Comparison of ENCODE assay signal across 1 cellular context in genomic region chr3:120114981-120115380, GRCh38.
TF ChIP-seq lines count a peak whose summit lies in the region.

No MANE protein-coding gene starts in this region.

TF ChIP-seq in IMR-90, 13 proteins besides CTCF, POLR2A, EP300 and RAD21 (continued from another document):
- TF ChIP-seq ELK1 (IDR thresholded peaks at IDR 0.05; ENCODE audit: borderline replicate concordance, low read depth, low read length), result no peak
- TF ChIP-seq USF2 (IDR thresholded peaks at IDR 0.05; ENCODE audit: low read depth, low read length), result no peak
- no peak for TF ChIP-seq MXI1 (IDR thresholded peaks at IDR 0.05; ENCODE audit: borderline replicate concordance, low read depth, low read length)
- TF ChIP-seq RCOR1 (IDR thresholded peaks at IDR 0.05; ENCODE audit: insufficient replicate concordance, low read length), result no peak
- no peak for TF ChIP-seq BHLHE40 (IDR thresholded peaks at IDR 0.05; ENCODE audit: low read depth, low read length)
- peak; percentile 62; the same call in 1 of the 2 replicates for TF ChIP-seq FOS (IDR thresholded peaks at IDR 0.05; ENCODE audit: low read depth, low read length)
